In the genomic region with DNA sequence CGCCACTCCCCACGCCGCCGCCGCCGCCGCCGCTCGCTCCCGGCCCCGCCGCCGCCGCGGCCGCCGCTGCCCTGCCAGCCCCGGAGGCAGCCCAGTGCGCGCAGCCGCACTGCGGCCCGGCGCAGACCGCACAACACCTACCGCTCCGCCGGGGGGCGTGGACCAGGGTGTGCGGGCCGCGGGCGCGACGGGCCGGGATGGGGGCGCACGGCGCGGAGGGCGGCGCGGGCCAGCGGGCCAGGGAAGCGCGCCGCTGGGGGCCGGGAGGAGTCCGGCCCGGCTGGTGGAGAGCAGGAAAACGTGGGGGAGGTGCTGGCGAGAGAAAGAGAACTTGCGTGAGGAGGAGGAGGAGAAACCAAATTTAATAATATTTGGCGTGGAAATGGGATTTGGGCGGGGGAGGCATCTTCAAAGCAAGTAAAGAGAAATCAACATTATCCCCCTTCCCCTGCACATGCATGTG, we compare ENCODE assay signal across 1 cellular context.
A peak's percentile ranks its signal among the peaks of the same experiment; 100 is the strongest.
TF ChIP-seq lines count a peak whose summit lies in the region.

A gene (minus strand): TSS at position 106 of the 463 bp plus-strand sequence. CDS start 594 bp downstream, outside the sequence.

TF ChIP-seq in K562, 482 proteins besides CTCF, POLR2A, EP300 and RAD21 (continued from another document and continues in another):
- TF ChIP-seq, protein P1, sequence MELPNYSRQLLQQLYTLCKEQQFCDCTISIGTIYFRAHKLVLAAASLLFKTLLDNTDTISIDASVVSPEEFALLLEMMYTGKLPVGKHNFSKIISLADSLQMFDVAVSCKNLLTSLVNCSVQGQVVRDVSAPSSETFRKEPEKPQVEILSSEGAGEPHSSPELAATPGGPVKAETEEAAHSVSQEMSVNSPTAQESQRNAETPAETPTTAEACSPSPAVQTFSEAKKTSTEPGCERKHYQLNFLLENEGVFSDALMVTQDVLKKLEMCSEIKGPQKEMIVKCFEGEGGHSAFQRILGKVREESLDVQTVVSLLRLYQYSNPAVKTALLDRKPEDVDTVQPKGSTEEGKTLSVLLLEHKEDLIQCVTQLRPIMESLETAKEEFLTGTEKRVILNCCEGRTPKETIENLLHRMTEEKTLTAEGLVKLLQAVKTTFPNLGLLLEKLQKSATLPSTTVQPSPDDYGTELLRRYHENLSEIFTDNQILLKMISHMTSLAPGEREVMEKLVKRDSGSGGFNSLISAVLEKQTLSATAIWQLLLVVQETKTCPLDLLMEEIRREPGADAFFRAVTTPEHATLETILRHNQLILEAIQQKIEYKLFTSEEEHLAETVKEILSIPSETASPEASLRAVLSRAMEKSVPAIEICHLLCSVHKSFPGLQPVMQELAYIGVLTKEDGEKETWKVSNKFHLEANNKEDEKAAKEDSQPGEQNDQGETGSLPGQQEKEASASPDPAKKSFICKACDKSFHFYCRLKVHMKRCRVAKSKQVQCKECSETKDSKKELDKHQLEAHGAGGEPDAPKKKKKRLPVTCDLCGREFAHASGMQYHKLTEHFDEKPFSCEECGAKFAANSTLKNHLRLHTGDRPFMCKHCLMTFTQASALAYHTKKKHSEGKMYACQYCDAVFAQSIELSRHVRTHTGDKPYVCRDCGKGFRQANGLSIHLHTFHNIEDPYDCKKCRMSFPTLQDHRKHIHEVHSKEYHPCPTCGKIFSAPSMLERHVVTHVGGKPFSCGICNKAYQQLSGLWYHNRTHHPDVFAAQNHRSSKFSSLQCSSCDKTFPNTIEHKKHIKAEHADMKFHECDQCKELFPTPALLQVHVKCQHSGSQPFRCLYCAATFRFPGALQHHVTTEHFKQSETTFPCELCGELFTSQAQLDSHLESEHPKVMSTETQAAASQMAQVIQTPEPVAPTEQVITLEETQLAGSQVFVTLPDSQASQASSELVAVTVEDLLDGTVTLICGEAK (IDR thresholded peaks at IDR 0.05), result peak; percentile 26; the same call in 1 of the 2 replicates
- TF ChIP-seq, protein P1 (CRISPR knock-in tag; IDR thresholded peaks at IDR 0.05), result no peak
- TF ChIP-seq ELF1 (tag; IDR thresholded peaks at IDR 0.05), result peak; percentile 36; the same call in 1 of the 2 replicates
- peak; percentile 47 for TF ChIP-seq TAF1 (IDR thresholded peaks at IDR 0.05; ENCODE audit: control insufficient read depth, extremely low read depth, insufficient read depth, low read length, severe bottlenecking)
- peak in 1 of 2 experiments; percentile 45; a peak in 1 of 4 replicates for TF ChIP-seq MAZ (CRISPR knock-in tag; conservative IDR thresholded peaks at IDR 0.05 in 1 of 2, IDR thresholded peaks at IDR 0.05 in 1 of 2)
- TF ChIP-seq, protein P2, sequence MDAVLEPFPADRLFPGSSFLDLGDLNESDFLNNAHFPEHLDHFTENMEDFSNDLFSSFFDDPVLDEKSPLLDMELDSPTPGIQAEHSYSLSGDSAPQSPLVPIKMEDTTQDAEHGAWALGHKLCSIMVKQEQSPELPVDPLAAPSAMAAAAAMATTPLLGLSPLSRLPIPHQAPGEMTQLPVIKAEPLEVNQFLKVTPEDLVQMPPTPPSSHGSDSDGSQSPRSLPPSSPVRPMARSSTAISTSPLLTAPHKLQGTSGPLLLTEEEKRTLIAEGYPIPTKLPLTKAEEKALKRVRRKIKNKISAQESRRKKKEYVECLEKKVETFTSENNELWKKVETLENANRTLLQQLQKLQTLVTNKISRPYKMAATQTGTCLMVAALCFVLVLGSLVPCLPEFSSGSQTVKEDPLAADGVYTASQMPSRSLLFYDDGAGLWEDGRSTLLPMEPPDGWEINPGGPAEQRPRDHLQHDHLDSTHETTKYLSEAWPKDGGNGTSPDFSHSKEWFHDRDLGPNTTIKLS (IDR thresholded peaks at IDR 0.05; ENCODE audit: borderline replicate concordance, low read depth), result peak; percentile 54; the same call in 1 of the 2 replicates
- TF ChIP-seq, protein P3, sequence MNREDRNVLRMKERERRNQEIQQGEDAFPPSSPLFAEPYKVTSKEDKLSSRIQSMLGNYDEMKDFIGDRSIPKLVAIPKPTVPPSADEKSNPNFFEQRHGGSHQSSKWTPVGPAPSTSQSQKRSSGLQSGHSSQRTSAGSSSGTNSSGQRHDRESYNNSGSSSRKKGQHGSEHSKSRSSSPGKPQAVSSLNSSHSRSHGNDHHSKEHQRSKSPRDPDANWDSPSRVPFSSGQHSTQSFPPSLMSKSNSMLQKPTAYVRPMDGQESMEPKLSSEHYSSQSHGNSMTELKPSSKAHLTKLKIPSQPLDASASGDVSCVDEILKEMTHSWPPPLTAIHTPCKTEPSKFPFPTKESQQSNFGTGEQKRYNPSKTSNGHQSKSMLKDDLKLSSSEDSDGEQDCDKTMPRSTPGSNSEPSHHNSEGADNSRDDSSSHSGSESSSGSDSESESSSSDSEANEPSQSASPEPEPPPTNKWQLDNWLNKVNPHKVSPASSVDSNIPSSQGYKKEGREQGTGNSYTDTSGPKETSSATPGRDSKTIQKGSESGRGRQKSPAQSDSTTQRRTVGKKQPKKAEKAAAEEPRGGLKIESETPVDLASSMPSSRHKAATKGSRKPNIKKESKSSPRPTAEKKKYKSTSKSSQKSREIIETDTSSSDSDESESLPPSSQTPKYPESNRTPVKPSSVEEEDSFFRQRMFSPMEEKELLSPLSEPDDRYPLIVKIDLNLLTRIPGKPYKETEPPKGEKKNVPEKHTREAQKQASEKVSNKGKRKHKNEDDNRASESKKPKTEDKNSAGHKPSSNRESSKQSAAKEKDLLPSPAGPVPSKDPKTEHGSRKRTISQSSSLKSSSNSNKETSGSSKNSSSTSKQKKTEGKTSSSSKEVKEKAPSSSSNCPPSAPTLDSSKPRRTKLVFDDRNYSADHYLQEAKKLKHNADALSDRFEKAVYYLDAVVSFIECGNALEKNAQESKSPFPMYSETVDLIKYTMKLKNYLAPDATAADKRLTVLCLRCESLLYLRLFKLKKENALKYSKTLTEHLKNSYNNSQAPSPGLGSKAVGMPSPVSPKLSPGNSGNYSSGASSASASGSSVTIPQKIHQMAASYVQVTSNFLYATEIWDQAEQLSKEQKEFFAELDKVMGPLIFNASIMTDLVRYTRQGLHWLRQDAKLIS (CRISPR knock-in tag; IDR thresholded peaks at IDR 0.05), result no peak
- peak in 2 of 3 experiments; percentile 15 to 73 for TF ChIP-seq YY1 (IDR thresholded peaks at IDR 0.05; ENCODE audit: borderline replicate concordance in 1 of 3, control insufficient read depth in 1 of 3, extremely low read depth in 1 of 3, insufficient read depth in 3 of 3, insufficient read length in 1 of 3, insufficient replicate concordance in 2 of 3, low read depth in 1 of 3, low read length in 2 of 3)
- TF ChIP-seq, protein P4, sequence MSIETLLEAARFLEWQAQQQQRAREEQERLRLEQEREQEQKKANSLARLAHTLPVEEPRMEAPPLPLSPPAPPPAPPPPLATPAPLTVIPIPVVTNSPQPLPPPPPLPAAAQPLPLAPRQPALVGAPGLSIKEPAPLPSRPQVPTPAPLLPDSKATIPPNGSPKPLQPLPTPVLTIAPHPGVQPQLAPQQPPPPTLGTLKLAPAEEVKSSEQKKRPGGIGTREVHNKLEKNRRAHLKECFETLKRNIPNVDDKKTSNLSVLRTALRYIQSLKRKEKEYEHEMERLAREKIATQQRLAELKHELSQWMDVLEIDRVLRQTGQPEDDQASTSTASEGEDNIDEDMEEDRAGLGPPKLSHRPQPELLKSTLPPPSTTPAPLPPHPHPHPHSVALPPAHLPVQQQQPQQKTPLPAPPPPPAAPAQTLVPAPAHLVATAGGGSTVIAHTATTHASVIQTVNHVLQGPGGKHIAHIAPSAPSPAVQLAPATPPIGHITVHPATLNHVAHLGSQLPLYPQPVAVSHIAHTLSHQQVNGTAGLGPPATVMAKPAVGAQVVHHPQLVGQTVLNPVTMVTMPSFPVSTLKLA (conservative IDR thresholded peaks at IDR 0.05), result 0 out of 4 replicates have a peak, but pooled peaks of 1 of the 2 experiments have one; percentile 5
- peak; percentile 92 for TF ChIP-seq ZBTB1 (CRISPR knock-in tag; IDR thresholded peaks at IDR 0.05; ENCODE audit: borderline replicate concordance, low read depth)
- peak; percentile 54 for TF ChIP-seq RBBP5 (IDR thresholded peaks at IDR 0.05; ENCODE audit: borderline replicate concordance, insufficient read depth, low read length, poor library complexity, severe bottlenecking)
- TF ChIP-seq PHF8 (IDR thresholded peaks at IDR 0.05; ENCODE audit: borderline replicate concordance, low read length), result peak; percentile 58; the same call in 1 of the 2 replicates
- peak; percentile 40; the same call in 1 of the 2 replicates for TF ChIP-seq ZNF24 (IDR thresholded peaks at IDR 0.05)
- TF ChIP-seq CBX1 (IDR thresholded peaks at IDR 0.05; ENCODE audit: low read depth), result 0 out of 2 replicates have a peak, but pooled peaks have one; percentile 34
- no peak for TF ChIP-seq PURB (CRISPR knock-in tag; IDR thresholded peaks at IDR 0.05; ENCODE audit: low read depth)
- no peak for TF ChIP-seq NR4A1 (CRISPR knock-in tag; IDR thresholded peaks at IDR 0.05)
- TF ChIP-seq NR4A1 (tag; IDR thresholded peaks at IDR 0.05), result 0 out of 2 replicates have a peak, but pooled peaks have one; percentile 29
- no peak for TF ChIP-seq RUNX1 (IDR thresholded peaks at IDR 0.05; ENCODE audit: low read depth)
- TF ChIP-seq RBFOX2 (IDR thresholded peaks at IDR 0.05; ENCODE audit: low read depth, low read length), result peak; percentile 67
- TF ChIP-seq RCOR1 (IDR thresholded peaks at IDR 0.05; ENCODE audit: borderline replicate concordance in 1 of 2, low read depth in 2 of 2, low read length in 2 of 2), result peak in 1 of 2 experiments; percentile 20; a peak in 1 of 4 replicates
- no peak for TF ChIP-seq FIP1L1 (IDR thresholded peaks at IDR 0.05; ENCODE audit: low read depth, low read length, poor library complexity, severe bottlenecking)
- TF ChIP-seq L3MBTL2 (IDR thresholded peaks at IDR 0.05), result peak; percentile 70
- no peak for TF ChIP-seq FOXA3 (CRISPR knock-in tag; conservative IDR thresholded peaks at IDR 0.05 in 1 of 2, IDR thresholded peaks at IDR 0.05 in 1 of 2)
- TF ChIP-seq SAP30 (IDR thresholded peaks at IDR 0.05; ENCODE audit: borderline replicate concordance, insufficient read depth, low read depth, low read length, poor library complexity, severe bottlenecking), result peak; percentile 34
- peak; percentile 85; the same call in 1 of the 2 replicates for TF ChIP-seq RB1 (IDR thresholded peaks at IDR 0.05; ENCODE audit: low read depth)
- no peak for TF ChIP-seq ZNF707 (CRISPR knock-in tag; conservative IDR thresholded peaks at IDR 0.05)
- TF ChIP-seq, protein P5, sequence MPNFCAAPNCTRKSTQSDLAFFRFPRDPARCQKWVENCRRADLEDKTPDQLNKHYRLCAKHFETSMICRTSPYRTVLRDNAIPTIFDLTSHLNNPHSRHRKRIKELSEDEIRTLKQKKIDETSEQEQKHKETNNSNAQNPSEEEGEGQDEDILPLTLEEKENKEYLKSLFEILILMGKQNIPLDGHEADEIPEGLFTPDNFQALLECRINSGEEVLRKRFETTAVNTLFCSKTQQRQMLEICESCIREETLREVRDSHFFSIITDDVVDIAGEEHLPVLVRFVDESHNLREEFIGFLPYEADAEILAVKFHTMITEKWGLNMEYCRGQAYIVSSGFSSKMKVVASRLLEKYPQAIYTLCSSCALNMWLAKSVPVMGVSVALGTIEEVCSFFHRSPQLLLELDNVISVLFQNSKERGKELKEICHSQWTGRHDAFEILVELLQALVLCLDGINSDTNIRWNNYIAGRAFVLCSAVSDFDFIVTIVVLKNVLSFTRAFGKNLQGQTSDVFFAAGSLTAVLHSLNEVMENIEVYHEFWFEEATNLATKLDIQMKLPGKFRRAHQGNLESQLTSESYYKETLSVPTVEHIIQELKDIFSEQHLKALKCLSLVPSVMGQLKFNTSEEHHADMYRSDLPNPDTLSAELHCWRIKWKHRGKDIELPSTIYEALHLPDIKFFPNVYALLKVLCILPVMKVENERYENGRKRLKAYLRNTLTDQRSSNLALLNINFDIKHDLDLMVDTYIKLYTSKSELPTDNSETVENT (CRISPR knock-in tag; IDR thresholded peaks at IDR 0.05), result peak; percentile 49; the same call in 1 of the 2 replicates
- TF ChIP-seq SIN3A (IDR thresholded peaks at IDR 0.05; ENCODE audit: borderline replicate concordance in 2 of 2, control insufficient read depth in 1 of 2, low read depth in 2 of 2, low read length in 2 of 2), result 0 out of 4 replicates have a peak, but pooled peaks of 1 of the 2 experiments have one; percentile 37
- peak; percentile 24; the same call in 1 of the 2 replicates for TF ChIP-seq ERF (CRISPR knock-in tag; IDR thresholded peaks at IDR 0.05)
- TF ChIP-seq HMGN3 (IDR thresholded peaks at IDR 0.05; ENCODE audit: borderline replicate concordance, extremely low read depth, insufficient read length, low read depth, low read length), result peak; percentile 80
- TF ChIP-seq SNRNP70 (optimal IDR thresholded peaks at IDR 0.05; ENCODE audit: low read depth, low read length), result no peak
- TF ChIP-seq MYC (IDR thresholded peaks at IDR 0.05; ENCODE audit: low read depth, low read length), result peak; percentile 54; the same call in 1 of the 2 replicates
- no peak for TF ChIP-seq MYC (CRISPR knock-in tag; IDR thresholded peaks at IDR 0.05; ENCODE audit: borderline replicate concordance, low read depth)
- peak; percentile 94 for TF ChIP-seq CXXC5 (CRISPR knock-in tag; IDR thresholded peaks at IDR 0.05)
- peak; percentile 89 for TF ChIP-seq GATAD2B (IDR thresholded peaks at IDR 0.05; ENCODE audit: borderline replicate concordance)
- TF ChIP-seq FOXM1 (IDR thresholded peaks at IDR 0.05; ENCODE audit: low read depth), result no peak
- no peak for TF ChIP-seq FOXM1 (CRISPR knock-in tag; IDR thresholded peaks at IDR 0.05; ENCODE audit: low read depth)
- peak; percentile 51; the same call in 1 of the 2 replicates for TF ChIP-seq CREM (IDR thresholded peaks at IDR 0.05; ENCODE audit: low read depth)
- no peak for TF ChIP-seq ZNF175 (CRISPR knock-in tag; IDR thresholded peaks at IDR 0.05; ENCODE audit: low read depth)
